In the genomic region with DNA sequence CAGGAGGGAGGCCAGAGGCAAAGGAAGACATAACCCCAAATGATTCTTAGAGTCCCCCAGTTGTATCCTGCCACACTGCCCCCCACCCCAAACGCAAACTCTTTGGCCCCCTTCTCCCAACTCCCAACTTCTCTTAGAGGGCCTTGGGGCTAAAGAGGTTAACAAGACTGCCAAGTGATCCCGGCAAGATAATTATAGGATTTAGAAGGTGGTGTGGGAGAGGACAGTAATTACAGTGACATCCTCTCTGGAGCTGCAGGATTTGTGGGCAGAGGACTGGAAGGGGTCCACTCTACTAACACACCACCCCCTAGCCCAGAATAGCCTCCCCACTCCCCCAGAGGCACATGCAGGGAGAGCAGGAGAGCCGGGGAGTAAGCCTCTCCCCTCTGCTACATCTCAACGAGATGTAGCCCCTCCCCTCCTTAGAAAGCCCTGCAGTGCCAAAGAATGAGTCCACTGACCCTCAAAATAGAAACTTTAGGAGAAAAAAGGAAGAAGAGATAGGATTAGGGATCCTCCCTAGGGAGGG, we compare ENCODE assay signal across 8 cellular contexts. TPM values are rescaled to one million over a fixed set of nuclear protein-coding genes. Genes with fewer than 3 reads are reported as not detected.
DNase-seq lines count a peak whose midpoint lies in the region; ATAC-seq and TF ChIP-seq lines count a peak whose summit lies in the region.

No MANE protein-coding gene starts in this region.

- H3K27me3 ChIP-seq in SU-DHL-6 (ENCODE audit: low read length) = no peaks in the 10 kb centered on the region
- no peaks in the 10 kb centered on the region for H3K27me3 ChIP-seq in cardiac muscle cell
- H3K27me3 ChIP-seq in skeletal muscle satellite cell (ENCODE audit: control insufficient read depth, insufficient read depth, low read length) = no peaks in the 10 kb centered on the region

- H3K4me3 ChIP-seq in SU-DHL-6 (ENCODE audit: insufficient read depth, low read length, poor library complexity, severe bottlenecking) (peak overlapping the region; percentile 63), cardiac muscle cell (peak overlapping the region; percentile 64), skeletal muscle satellite cell (ENCODE audit: low read length) (peak overlapping the region; percentile 69), mucosa of descending colon (no peak overlapping the region)

- DNase-seq in activated CD4-positive, alpha-beta T cell treated with anti-CD3 and anti-CD28 coated beads, Interleukin-2, amount 10 ng/mL, durations not matched to agents 24 days and 14 days = no peak
- DNase-seq in activated CD4-positive, alpha-beta T cell treated with anti-CD3 and anti-CD28 coated beads, Interleukin-2, amount 50 U/mL, for 4 hours = no peak
- DNase-seq in cardiac muscle cell (ENCODE audit: low read depth in 1 of 2, low spot score in 1 of 2) = peak in 1 of 2 donors; percentile 38
- no peak for DNase-seq in NCI-H1930 (lab: John Stamatoyannopoulos, UW)
- no peak for DNase-seq in SHP77 treated with DMSO at 0.1 percent for 48 hours (lab: John Stamatoyannopoulos, UW)
- no peak for DNase-seq in mucosa of descending colon

- TF ChIP-seq CTCF in SU-DHL-6 (IDR thresholded peaks at IDR 0.05; ENCODE audit: insufficient read depth, low read length, poor library complexity, severe bottlenecking) (peak; percentile 9), cardiac muscle cell (IDR thresholded peaks at IDR 0.05; ENCODE audit: low read depth, low read length) (no peak), mucosa of descending colon (IDR thresholded peaks at IDR 0.05) (no peak)

- peak overlapping the region; percentile 85 for H3K27ac Mint-ChIP-seq in activated CD4-positive, alpha-beta T cell treated with anti-CD3 and anti-CD28 coated beads, Interleukin-2, amount 10 ng/mL, durations not matched to agents 24 days and 14 days

- peak overlapping the region; percentile 88 for H3K4me3 Mint-ChIP-seq in activated CD4-positive, alpha-beta T cell treated with anti-CD3 and anti-CD28 coated beads, Interleukin-2, amount 10 ng/mL, durations not matched to agents 24 days and 14 days

- no peaks in the 10 kb centered on the region for H3K9me3 Mint-ChIP-seq in activated CD4-positive, alpha-beta T cell treated with anti-CD3 and anti-CD28 coated beads, Interleukin-2, amount 10 ng/mL, durations not matched to agents 24 days and 14 days

- H3K9me3 ChIP-seq in SU-DHL-6 (ENCODE audit: insufficient read depth, low read length) (no peaks in the 10 kb centered on the region), cardiac muscle cell (ENCODE audit: low read depth) (no peaks in the 10 kb centered on the region), skeletal muscle satellite cell (replicated peaks; ENCODE audit: low read length) (no peaks in the 10 kb centered on the region), mucosa of descending colon (no peaks in the 10 kb centered on the region)

- peaks cover 29% of the 10 kb centered on the region for H3K4me1 Mint-ChIP-seq in activated CD4-positive, alpha-beta T cell treated with anti-CD3 and anti-CD28 coated beads, Interleukin-2, amount 10 ng/mL, durations not matched to agents 24 days and 14 days

- H3F3A ChIP-seq in SU-DHL-6 (ENCODE audit: insufficient read depth) = peaks cover 7% of the 10 kb centered on the region

- H2AFZ ChIP-seq in SU-DHL-6 (ENCODE audit: low read depth, low read length, severe bottlenecking) = peak overlapping the region; percentile 80

- no peaks in the 10 kb centered on the region for H3K9me2 ChIP-seq in SU-DHL-6 (replicated peaks; ENCODE audit: insufficient read depth, low read length)

- H3K36me3 ChIP-seq in SU-DHL-6 (ENCODE audit: low read length) = no peaks in the 10 kb centered on the region
- H3K36me3 ChIP-seq in cardiac muscle cell = no peaks in the 10 kb centered on the region
- H3K36me3 ChIP-seq in skeletal muscle satellite cell (ENCODE audit: insufficient read depth, low read length) = no peaks in the 10 kb centered on the region
- H3K36me3 ChIP-seq in mucosa of descending colon (ENCODE audit: low read depth) = no peaks in the 10 kb centered on the region

- peaks cover 2% of the 10 kb centered on the region for H3K27me3 Mint-ChIP-seq in activated CD4-positive, alpha-beta T cell treated with anti-CD3 and anti-CD28 coated beads, Interleukin-2, amount 10 ng/mL, durations not matched to agents 24 days and 14 days

- H3K4me2 ChIP-seq in SU-DHL-6 (ENCODE audit: low read depth, low read length, poor library complexity, severe bottlenecking) (peak overlapping the region; percentile 89), skeletal muscle satellite cell (ENCODE audit: low read length) (peak overlapping the region; percentile 79)

- no peaks in the 10 kb centered on the region for H3K36me3 Mint-ChIP-seq in activated CD4-positive, alpha-beta T cell treated with anti-CD3 and anti-CD28 coated beads, Interleukin-2, amount 10 ng/mL, durations not matched to agents 24 days and 14 days (ENCODE audit: low read depth)

- H3K9ac ChIP-seq in SU-DHL-6 (ENCODE audit: low read length) (peak overlapping the region; percentile 48), skeletal muscle satellite cell (ENCODE audit: low read depth, low read length) (peak overlapping the region; percentile 59)

- intact Hi-C loops in activated CD4-positive, alpha-beta T cell treated with anti-CD3 and anti-CD28 coated beads, Interleukin-2, amount 10 ng/mL, durations not matched to agents 24 days and 14 days (cut with micrococcal nuclease) = loop anchor here (1.0 to 5.0 kb wide), 10 partner anchors 8 to 381 kb away; a partner anchor contains a TSS
- intact Hi-C loops in mucosa of descending colon (cut with DNase I, micrococcal nuclease) = loop anchor here in 1 of 2 donors (10.0 kb wide), 1 partner anchor 197 kb away; a partner anchor contains a TSS

- H3K4me1 ChIP-seq in cardiac muscle cell (ENCODE audit: low read depth) (peaks cover 18% of the 10 kb centered on the region), skeletal muscle satellite cell (ENCODE audit: control insufficient read depth, insufficient read depth, low read length) (peaks cover 13% of the 10 kb centered on the region), mucosa of descending colon (ENCODE audit: low read depth) (peaks cover 10% of the 10 kb centered on the region)

- ATAC-seq in mucosa of descending colon = no peak

- no peaks in the 10 kb centered on the region for H3K79me2 ChIP-seq in SU-DHL-6 (ENCODE audit: insufficient read depth, low read length)

- H3K27ac ChIP-seq in SU-DHL-6 (ENCODE audit: low read depth, low read length) (peak overlapping the region; percentile 23; the same call in 1 of the 2 replicates), cardiac muscle cell (peak overlapping the region; percentile 56)

- H4K20me1 ChIP-seq in SU-DHL-6 (ENCODE audit: low read depth, low read length) = no peaks in the 10 kb centered on the region

RNA-seq across cellular contexts. Expression of a gene that starts 5.3 kb away (rescaled TPM):
- 14.3 and 15.1 TPM in 2 replicates for total RNA-seq in activated CD4-positive, alpha-beta T cell treated with anti-CD3 and anti-CD28 coated beads, Interleukin-2, amount 10 ng/mL, durations not matched to agents 24 days and 14 days
- total RNA-seq in cardiac muscle cell (53.1 and 54.2 TPM in 2 replicates), mucosa of descending colon (10 to 100 TPM in 1 of 3 donors, 1 to 10 TPM in 2; 1.0 to 13.8 (median 2.8) TPM)
- polyA plus RNA-seq in cardiac muscle cell = 13.5 and 14.1 TPM in 2 replicates
- 3.3 and 3.7 TPM in 2 replicates for total RNA-seq in skeletal muscle satellite cell (2012; rRNA removed)

RNA-seq across cellular contexts. Expression of a gene that starts 8.8 kb away (rescaled TPM):
- total RNA-seq in activated CD4-positive, alpha-beta T cell treated with anti-CD3 and anti-CD28 coated beads, Interleukin-2, amount 10 ng/mL, durations not matched to agents 24 days and 14 days = 190 and 196 TPM in 2 replicates
- 268 and 584 TPM in 2 replicates for total RNA-seq in cardiac muscle cell
- polyA plus RNA-seq in cardiac muscle cell = 694 and 1,103 TPM in 2 replicates
- 1,390 and 1,764 TPM in 2 replicates for total RNA-seq in skeletal muscle satellite cell (2012; rRNA removed)
- total RNA-seq in mucosa of descending colon = 1,000 to 10,000 TPM in 2 of 3 donors, 100 to 1,000 TPM in 1; 992 to 1,177 (median 1,016) TPM

RNA-seq across cellular contexts. Expression of a gene that starts 17.5 kb away (rescaled TPM):
- total RNA-seq in activated CD4-positive, alpha-beta T cell treated with anti-CD3 and anti-CD28 coated beads, Interleukin-2, amount 10 ng/mL, durations not matched to agents 24 days and 14 days = 7.1 and 8.4 TPM in 2 replicates
- 10.1 and 11.2 TPM in 2 replicates for total RNA-seq in cardiac muscle cell
- 6.6 and 12.6 TPM in 2 replicates for polyA plus RNA-seq in cardiac muscle cell
- total RNA-seq in skeletal muscle satellite cell (2012; rRNA removed) = 51.0 and 63.1 TPM in 2 replicates
- 10 to 100 TPM; 21.5 to 48.1 (median 35.8) TPM for total RNA-seq in mucosa of descending colon

RNA-seq across cellular contexts. Expression of a gene that starts 21.8 kb away (rescaled TPM):
- total RNA-seq in activated CD4-positive, alpha-beta T cell treated with anti-CD3 and anti-CD28 coated beads, Interleukin-2, amount 10 ng/mL, durations not matched to agents 24 days and 14 days = 62.7 and 64.8 TPM in 2 replicates
- 133 and 194 TPM in 2 replicates for total RNA-seq in cardiac muscle cell
- 147 and 159 TPM in 2 replicates for polyA plus RNA-seq in cardiac muscle cell
- 36.0 and 65.9 TPM in 2 replicates for total RNA-seq in skeletal muscle satellite cell (2012; rRNA removed)
- total RNA-seq in mucosa of descending colon = 100 to 1,000 TPM; 201 to 285 (median 241) TPM

RNA-seq across cellular contexts. Expression of a gene that starts 29.9 kb away (rescaled TPM):
- total RNA-seq in activated CD4-positive, alpha-beta T cell treated with anti-CD3 and anti-CD28 coated beads, Interleukin-2, amount 10 ng/mL, durations not matched to agents 24 days and 14 days = 0.65 and 1.5 TPM in 2 replicates
- total RNA-seq in cardiac muscle cell (93.9 and 101 TPM in 2 replicates), mucosa of descending colon (100 to 1,000 TPM in 1 of 3 donors, 10 to 100 TPM in 2; 16.5 to 449 (median 46.0) TPM)
- polyA plus RNA-seq in cardiac muscle cell = 32.9 and 39.5 TPM in 2 replicates
- 12.4 and 32.1 TPM in 2 replicates for total RNA-seq in skeletal muscle satellite cell (2012; rRNA removed)
